Comparison of ENCODE assay signal across 26 cellular contexts in the genomic region with DNA sequence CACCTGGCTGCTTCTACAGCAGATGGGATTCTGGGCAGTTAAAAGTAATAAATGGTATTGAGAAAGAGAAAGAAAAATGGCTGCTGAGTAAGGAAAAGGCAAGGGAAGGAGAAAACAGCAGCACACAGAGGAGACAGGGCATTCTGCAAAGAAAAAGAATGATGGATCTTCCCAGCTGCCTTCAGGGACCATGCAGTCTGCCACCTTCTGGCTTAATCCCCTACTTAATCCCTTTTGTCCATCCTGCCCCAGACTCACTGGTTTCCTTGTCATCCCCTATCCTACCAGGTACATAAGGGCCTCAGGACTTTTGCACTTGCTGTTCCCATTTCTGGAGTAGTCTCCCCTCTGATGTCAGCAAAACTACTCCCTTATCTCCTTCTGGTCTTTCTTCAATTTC.
"Had no signal": no experiment of that assay in that cellular context is flagged by ENCODE, and none has a peak within 500 bp of the region (broad histone marks: within the 10 kb centered on the region; RNA-seq: fewer than 3 reads in every experiment).

No MANE protein-coding gene starts in this region.

- H3K9me3 ChIP-seq: prostate gland, thyroid gland, vagina had no signal

- H3K4me2 ChIP-seq: hepatocyte had no signal

- H3K27ac ChIP-seq: esophagus muscularis mucosa, foreskin keratinocyte, gastroesophageal sphincter, heart left ventricle, hepatocyte, left lung, prostate gland, right atrium auricular region, stomach, thyroid gland, vagina had no signal

- H3K79me2 ChIP-seq: hepatocyte had no signal

- ATAC-seq: foreskin keratinocyte; gastroesophageal sphincter; heart left ventricle; left cardiac atrium; left lung; naive thymus-derived CD4-positive, alpha-beta T cell; sciatic nerve; stimulated activated effector memory CD8-positive, alpha-beta T cell treated with anti-CD3 and anti-CD28 coated beads, Interleukin-12 subunit alpha, Interleukin-12 subunit beta, amount 100 ng/mL, for 72 hours had no signal

- H3K4me3 ChIP-seq: esophagus muscularis mucosa, gastroesophageal sphincter, heart left ventricle, hepatocyte, left lung, prostate gland, right atrium auricular region, stomach, thyroid gland, vagina had no signal

- H3K36me3 ChIP-seq: esophagus muscularis mucosa, gastroesophageal sphincter, heart left ventricle, left lung, prostate gland, right atrium auricular region, stomach, thyroid gland, vagina had no signal

- DNase-seq: dermis blood vessel endothelial cell; effector memory CD4-positive, alpha-beta T cell; foreskin keratinocyte; heart left ventricle; left cardiac atrium; left lung; mesenchymal stem cell; midbrain; naive thymus-derived CD4-positive, alpha-beta T cell; nucleus accumbens; stimulated activated CD4-positive, alpha-beta T cell treated with anti-CD3 and anti-CD28 coated beads, Interleukin-2, amount 100 ng/mL, for 24 hours; stimulated activated CD4-positive, alpha-beta T cell treated with anti-CD3 and anti-CD28 coated beads, Interleukin-4, amount 100 ng/mL, for 24 hours; stimulated activated naive CD4-positive, alpha-beta T cell treated with Interleukin-2 at 50 U/mL for 16 hours; stomach; thyroid gland; trophoblast cell had no signal

- H2AFZ ChIP-seq: hepatocyte had no signal

- H3K27me3 ChIP-seq: foreskin keratinocyte, hepatocyte, left lung, right atrium auricular region, thyroid gland, vagina had no signal

- FAIRE-seq: endothelial cell of umbilical vein, islet of Langerhans had no signal

- H3K4me1 ChIP-seq: esophagus muscularis mucosa, foreskin keratinocyte, gastroesophageal sphincter, heart left ventricle, left lung, prostate gland, right atrium auricular region, stomach, thyroid gland, vagina had no signal
